7 cellular contexts compared by ENCODE assay signal in the genomic region with DNA sequence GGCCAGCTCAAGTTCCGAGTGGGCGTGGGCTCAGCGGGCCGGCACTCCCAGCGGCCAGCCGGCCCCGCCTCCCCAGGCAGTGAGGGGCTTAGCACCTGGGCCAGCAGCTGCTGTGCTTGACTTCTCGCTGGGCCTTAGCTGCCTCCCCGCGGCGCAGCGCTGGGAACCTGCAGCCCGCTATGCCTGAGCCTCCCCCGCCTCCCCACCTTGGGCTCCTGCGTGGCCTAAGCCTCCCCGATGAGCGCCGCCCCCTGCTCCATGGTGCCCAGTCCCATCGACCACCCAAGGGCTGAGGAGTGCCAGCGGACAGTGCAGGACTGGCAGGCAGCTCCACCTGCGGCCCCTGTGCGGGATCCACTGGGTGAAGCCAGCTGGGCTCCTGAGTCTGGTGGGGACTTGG. TPM values are rescaled to one million over a fixed set of nuclear protein-coding genes. Genes with fewer than 3 reads are reported as not detected.
"Had no signal": no experiment of that assay in that cellular context is flagged by ENCODE, and none has a peak within 500 bp of the region (broad histone marks: within the 10 kb centered on the region; RNA-seq: fewer than 3 reads in every experiment).

No MANE protein-coding gene starts in this region.

RNA-seq across cellular contexts. Expression of gene THSD7B, which starts 6.8 kb away (rescaled TPM):
- total RNA-seq: naive thymus-derived CD4-positive, alpha-beta T cell; naive thymus-derived CD8-positive, alpha-beta T cell; natural killer cell; natural killer cell treated with Interleukin-12 subunit alpha and Interleukin-12 subunit beta and Interleukin-15 and Interleukin-18, amount 100 ng/mL, for 72 hours; osteocyte; pulmonary artery endothelial cell; smooth muscle cell had no signal
- polyA plus RNA-seq: naive thymus-derived CD4-positive, alpha-beta T cell; naive thymus-derived CD8-positive, alpha-beta T cell; smooth muscle cell had no signal
